7 cellular contexts compared by ENCODE assay signal in the genomic region with DNA sequence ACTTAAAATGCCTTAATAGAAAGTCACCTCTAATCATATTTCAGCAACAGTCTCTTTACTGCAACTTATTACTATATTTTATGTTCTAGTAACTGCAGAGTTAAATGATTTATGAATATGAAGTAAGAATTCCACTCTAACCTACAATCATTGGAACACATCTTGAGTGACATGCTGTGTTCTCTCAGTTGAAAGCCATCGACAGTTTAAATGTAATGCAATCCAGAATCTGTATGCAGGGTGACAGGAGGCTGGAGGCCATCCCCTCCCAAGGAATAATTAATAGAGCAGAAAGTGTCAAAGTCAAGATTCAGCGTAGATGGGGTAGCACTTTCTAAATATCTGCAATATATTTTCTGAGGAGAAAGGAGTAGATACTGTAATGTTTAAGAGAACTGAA.
"Had no signal": no experiment of that assay in that cellular context is flagged by ENCODE, and none has a peak within 500 bp of the region (broad histone marks: within the 10 kb centered on the region; RNA-seq: fewer than 3 reads in every experiment).

No MANE protein-coding gene starts in this region.

- DNase-seq: IMR-90, KBM-7, KG1 had no signal

- H3K27ac ChIP-seq: HL-60 had no signal

- ATAC-seq: HepG2, K562 had no signal

- H3K4me1 Mint-ChIP-seq: IgD-negative memory B cell had no signal

- H3K36me3 Mint-ChIP-seq: IgD-negative memory B cell had no signal

- H3K4me3 Mint-ChIP-seq: IgD-negative memory B cell had no signal

- H3K27me3 Mint-ChIP-seq: IgD-negative memory B cell had no signal

- H3K4me3 ChIP-seq: K562 had no signal

- H3K27ac Mint-ChIP-seq: IgD-negative memory B cell had no signal
